In the genomic region with DNA sequence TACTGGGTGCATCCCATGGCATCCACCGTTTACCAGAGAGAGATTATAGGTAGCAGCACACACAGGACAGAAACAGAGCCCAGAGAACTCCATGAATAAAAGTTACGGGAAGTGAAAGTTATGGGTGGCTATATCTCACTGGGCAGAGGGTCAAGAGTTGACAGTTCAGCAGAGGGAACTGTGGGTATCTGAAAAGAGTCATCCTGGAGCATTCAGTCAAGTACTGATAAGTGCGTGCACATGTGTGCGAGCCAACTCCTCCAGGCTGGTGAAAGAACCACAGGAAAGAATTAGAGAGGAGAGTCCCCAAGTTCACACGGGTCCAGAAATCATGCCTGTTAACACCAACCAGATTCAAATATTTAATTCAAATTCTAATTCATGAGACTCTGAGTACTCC, we compare ENCODE assay signal across 19 cellular contexts.
DNase-seq lines count a peak whose midpoint lies in the region; ATAC-seq and TF ChIP-seq lines count a peak whose summit lies in the region.
"Had no signal": no experiment of that assay in that cellular context is flagged by ENCODE, and none has a peak within 500 bp of the region (broad histone marks: within the 10 kb centered on the region; RNA-seq: fewer than 3 reads in every experiment).

No MANE protein-coding gene starts in this region.

- TF ChIP-seq CTCF in hepatocyte (IDR thresholded peaks at IDR 0.05; ENCODE audit: poor library complexity): no peak

- no peak overlapping the region for H3K4me3 ChIP-seq in ACC112 (ENCODE audit: low read depth, low read length)
- H3K4me3 ChIP-seq in SK-N-MC: no peak overlapping the region
- H3K4me3 ChIP-seq in hepatocyte: no peak overlapping the region
- H3K4me3 ChIP-seq: BLaER1, GM23248, SJSA1 had no signal

- H3K4me1 ChIP-seq in ACC112 (ENCODE audit: control insufficient read depth, insufficient read depth, low read length, unreplicated experiment): no peaks in the 10 kb centered on the region
- H3K4me1 ChIP-seq in hepatocyte (ENCODE audit: insufficient read depth): no peaks in the 10 kb centered on the region
- H3K4me1 ChIP-seq: BLaER1, SJSA1 had no signal

- peak overlapping the region; percentile 73 for H2AFZ ChIP-seq in ACC112 (ENCODE audit: low read length, unreplicated experiment)
- H2AFZ ChIP-seq in hepatocyte: no peak overlapping the region
- H2AFZ ChIP-seq: GM23248 had no signal

- H3K27ac ChIP-seq in ACC112 (ENCODE audit: low read depth, low read length) (no peak overlapping the region), SK-N-MC (peak overlapping the region; percentile 34; the same call in 1 of the 2 replicates), hepatocyte (no peak overlapping the region)
- H3K27ac ChIP-seq: BLaER1, GM23248, SJSA1 had no signal

- peaks cover 20% of the 10 kb centered on the region for H3K9me3 Mint-ChIP-seq in activated naive CD8-positive, alpha-beta T cell treated with anti-CD3 and anti-CD28 coated beads, Interleukin-2, amount 50 U/mL, for 24 hours

- H4K20me1 ChIP-seq in hepatocyte (ENCODE audit: insufficient read depth, poor library complexity, severe bottlenecking): no peaks in the 10 kb centered on the region
- H4K20me1 ChIP-seq: BLaER1 had no signal

- 56% methylated on average over 5 of the region's 5 CpGs for WGBS in hepatocyte (ENCODE audit: low lambda C conversion rate, missing lambda C conversion rate)

- H3K27ac Mint-ChIP-seq in activated naive CD8-positive, alpha-beta T cell treated with anti-CD3 and anti-CD28 coated beads, Interleukin-2, amount 50 U/mL, for 24 hours: no peak overlapping the region
- H3K27ac Mint-ChIP-seq: CD8-positive, alpha-beta T cell had no signal

- H3K4me1 Mint-ChIP-seq in activated naive CD8-positive, alpha-beta T cell treated with anti-CD3 and anti-CD28 coated beads, Interleukin-2, amount 50 U/mL, for 24 hours: no peaks in the 10 kb centered on the region

- no peak overlapping the region for H3K4me3 Mint-ChIP-seq in activated naive CD8-positive, alpha-beta T cell treated with anti-CD3 and anti-CD28 coated beads, Interleukin-2, amount 50 U/mL, for 24 hours
- H3K4me3 Mint-ChIP-seq: CD8-positive, alpha-beta T cell had no signal

- H3K9ac ChIP-seq in SK-N-MC (ENCODE audit: insufficient read length): no peak overlapping the region
- H3K9ac ChIP-seq: BLaER1, GM23248 had no signal

- no peak for ATAC-seq in activated naive CD8-positive, alpha-beta T cell treated with anti-CD3 and anti-CD28 coated beads, Interleukin-2, amount 50 U/mL, for 24 hours
- ATAC-seq in GM18870 (IDR thresholded peaks at IDR 0.05; ENCODE audit: unreplicated experiment): no peak
- ATAC-seq: CD8-positive, alpha-beta T cell had no signal

- no peaks in the 10 kb centered on the region for H3K9me3 ChIP-seq in SK-N-MC (ENCODE audit: low read depth, low read length)
- no peaks in the 10 kb centered on the region for H3K9me3 ChIP-seq in hepatocyte (ENCODE audit: low read depth)
- H3K9me3 ChIP-seq: BLaER1, SJSA1 had no signal

- DNase-seq in MV-4-11 (lab: John Stamatoyannopoulos, UW) (peak; percentile 87), SK-N-MC (ENCODE audit: low read depth, low spot score) (no peak), hepatocyte (ENCODE audit: low spot score) (no peak), HuH-7.5 (ENCODE audit: low spot score) (no peak)
- DNase-seq in stimulated activated CD4-positive, alpha-beta T cell treated with anti-CD3 and anti-CD28 coated beads, Interleukin-15, amount 100 ng/mL, for 24 hours: no peak
- no peak for DNase-seq in activated naive CD8-positive, alpha-beta T cell treated with anti-CD3 and anti-CD28 coated beads, Interleukin-2, amount 50 U/mL, for 24 hours
- DNase-seq: CD8-positive, alpha-beta T cell; DMS79; GM23248; HCEC 1CT; NCI-H1417; NCI-H1930; NCI-H2171; NCI-H446 treated with DMSO at 0.1 percent for 48 hours; NCI-H748 treated with DMSO at 0.1 percent for 48 hours had no signal

- H3K79me2 ChIP-seq in ACC112 (ENCODE audit: control insufficient read depth, insufficient read depth, low read length, unreplicated experiment) (no peaks in the 10 kb centered on the region), hepatocyte (no peaks in the 10 kb centered on the region)

- no peaks in the 10 kb centered on the region for H3K36me3 Mint-ChIP-seq in activated naive CD8-positive, alpha-beta T cell treated with anti-CD3 and anti-CD28 coated beads, Interleukin-2, amount 50 U/mL, for 24 hours (ENCODE audit: low read depth)
- H3K36me3 Mint-ChIP-seq: CD8-positive, alpha-beta T cell had no signal

- no peaks in the 10 kb centered on the region for H3K9me2 ChIP-seq in hepatocyte (replicated peaks; ENCODE audit: insufficient read depth)

- peak overlapping the region; percentile 44 for H3K4me2 ChIP-seq in hepatocyte
- H3K4me2 ChIP-seq: BLaER1 had no signal

- H3K27me3 Mint-ChIP-seq in activated naive CD8-positive, alpha-beta T cell treated with anti-CD3 and anti-CD28 coated beads, Interleukin-2, amount 50 U/mL, for 24 hours: no peaks in the 10 kb centered on the region

- H3K36me3 ChIP-seq in ACC112 (ENCODE audit: insufficient read depth, low read length): no peaks in the 10 kb centered on the region
- H3K36me3 ChIP-seq in SK-N-MC (ENCODE audit: insufficient read depth, low read length): no peaks in the 10 kb centered on the region
- H3K36me3 ChIP-seq in hepatocyte (replicated peaks; ENCODE audit: insufficient read depth, low read depth): no peaks in the 10 kb centered on the region
- H3K36me3 ChIP-seq: BLaER1, SJSA1 had no signal

- no peaks in the 10 kb centered on the region for H3K27me3 ChIP-seq in ACC112 (ENCODE audit: insufficient read depth, low read length)
- H3K27me3 ChIP-seq in hepatocyte: no peaks in the 10 kb centered on the region
- H3K27me3 ChIP-seq: BLaER1, SJSA1 had no signal
